1 cellular context compared by ENCODE assay signal in genomic region chr5:1729641-1730486, GRCh38.
TF ChIP-seq lines count a peak whose summit lies in the region.

No MANE protein-coding gene starts in this region.

TF ChIP-seq in SK-N-SH treated with all-trans-retinoic acid at 6 μM for 48 hours, 23 proteins besides CTCF, POLR2A, EP300 and RAD21 (continued from another document):
- TF ChIP-seq TSHZ2 (CRISPR knock-in tag; IDR thresholded peaks at IDR 0.05) (no peak), CREB5 (CRISPR knock-in tag; IDR thresholded peaks at IDR 0.05; ENCODE audit: low read depth) (no peak)
TF ChIP-seq in SK-N-SH treated with all-trans-retinoic acid at 6 μM for 48 hours: peak in this region for 0.
